20 cellular contexts compared by ENCODE assay signal in the genomic region with DNA sequence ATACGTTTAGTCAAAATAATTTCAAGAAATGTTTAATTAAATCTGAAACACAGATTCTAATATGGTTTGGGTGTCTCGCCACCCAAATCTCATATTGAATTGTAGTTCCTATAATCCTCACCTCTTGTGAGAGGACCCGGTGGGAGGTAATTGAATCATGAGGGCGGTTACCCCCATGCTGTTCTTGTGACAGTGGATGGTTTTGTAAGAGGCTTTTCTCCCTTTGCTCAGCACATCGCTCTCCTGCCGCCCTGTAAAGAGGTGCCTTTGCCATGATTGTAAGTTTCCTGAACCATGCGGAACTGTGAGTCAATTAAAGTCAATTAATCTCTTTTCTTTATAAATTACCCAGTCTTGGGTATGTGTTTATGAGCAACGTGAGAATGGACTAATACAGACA.
A peak's percentile ranks its signal among the peaks of the same experiment; 100 is the strongest.
DNase-seq lines count a peak whose midpoint lies in the region; ATAC-seq, FAIRE-seq and TF ChIP-seq lines count a peak whose summit lies in the region.
"Had no signal": no experiment of that assay in that cellular context is flagged by ENCODE, and none has a peak within 500 bp of the region (broad histone marks: within the 10 kb centered on the region; RNA-seq: fewer than 3 reads in every experiment).

No MANE protein-coding gene starts in this region.

- no peak overlapping the region for H3K4ac ChIP-seq in H1 (replicated peaks; ENCODE audit: insufficient read length, low read depth, low read length)

- H4K8ac ChIP-seq in H1 (ENCODE audit: extremely low read depth, insufficient read depth, low read length): no peak overlapping the region

- H2BK120ac ChIP-seq in H1 (replicated peaks; ENCODE audit: low read depth, low read length): no peak overlapping the region

- no peak overlapping the region for H3K18ac ChIP-seq in H1 (ENCODE audit: extremely low read depth, low read length)

- H3K36me3 ChIP-seq in HUES48 (ENCODE audit: control insufficient read depth, insufficient read depth, low read length): no peaks in the 10 kb centered on the region
- no peaks in the 10 kb centered on the region for H3K36me3 ChIP-seq in H1 (ENCODE audit: control insufficient read depth in 2 of 4, insufficient read depth in 4 of 4, low read length in 3 of 4)
- no peaks in the 10 kb centered on the region for H3K36me3 ChIP-seq in small intestine (ENCODE audit: control insufficient read depth in 2 of 2, insufficient read depth in 2 of 2, low read length in 2 of 2)
- H3K36me3 ChIP-seq: BE2C had no signal

- H3K4me2 ChIP-seq in H1 (ENCODE audit: insufficient read depth in 1 of 2, low read depth in 2 of 2, low read length in 2 of 2): no peak overlapping the region

- H3K4me3 ChIP-seq in HUES48 (ENCODE audit: low read depth, low read length): no peak overlapping the region; the same call in 1 of the 2 replicates
- no peak overlapping the region for H3K4me3 ChIP-seq in H1 (ENCODE audit: extremely low read depth in 1 of 4, insufficient read depth in 2 of 4, low read depth in 3 of 4, low read length in 4 of 4)
- no peak overlapping the region for H3K4me3 ChIP-seq in small intestine (ENCODE audit: low read depth in 1 of 2, low read length in 2 of 2)

- no peak overlapping the region for H4K91ac ChIP-seq in H1 (replicated peaks; ENCODE audit: insufficient read length, low read length)

- H3K9ac ChIP-seq in HUES48 (ENCODE audit: low read depth, low read length) (no peak overlapping the region), H1 (replicated peaks in 1 of 4; ENCODE audit: extremely low read depth in 1 of 4, low read depth in 3 of 4, low read length in 3 of 4) (no peak overlapping the region)

- no peaks in the 10 kb centered on the region for H3K79me2 ChIP-seq in H1 (ENCODE audit: control insufficient read depth in 1 of 2, insufficient read depth in 2 of 2, low read length in 2 of 2)

- no peak for TF ChIP-seq POLR2A in H1 (IDR thresholded peaks at IDR 0.05; ENCODE audit: control extremely low read depth in 1 of 2, low read depth in 2 of 2, low read length in 2 of 2)

- H3K9me3 ChIP-seq in HUES48 (ENCODE audit: control insufficient read depth, insufficient read depth, low read length) (no peaks in the 10 kb centered on the region), H1 (ENCODE audit: insufficient read depth in 2 of 2, low read depth in 1 of 2, low read length in 1 of 2) (no peaks in the 10 kb centered on the region), small intestine (ENCODE audit: control insufficient read depth, low read depth) (no peaks in the 10 kb centered on the region)
- H3K9me3 ChIP-seq: BE2C, Caco-2 had no signal

- H2BK5ac ChIP-seq in H1 (ENCODE audit: low read depth, low read length): no peak overlapping the region

- FAIRE-seq in H1 (lab: Jason Lieb, UNC) (no peak), small intestine (lab: Jason Lieb, UNC) (no peak)
- FAIRE-seq: D721Med, G401.6, GM12891, GM19239, H54, HTR-8/SVneo had no signal

- H3K79me1 ChIP-seq in H1 (ENCODE audit: low read depth, low read length): no peaks in the 10 kb centered on the region

- no peak overlapping the region for H4K5ac ChIP-seq in H1 (ENCODE audit: insufficient read length, low read depth, low read length)

- H3K14ac ChIP-seq in H1 (ENCODE audit: insufficient read length): no peak overlapping the region

- H3K27ac ChIP-seq in HUES48 (ENCODE audit: low read depth, low read length) (peak overlapping the region; percentile 59), H1 (ENCODE audit: low read depth, low read length) (no peak overlapping the region), small intestine (ENCODE audit: low read depth in 1 of 2, low read length in 1 of 2) (no peak overlapping the region)

- H2AFZ ChIP-seq in H1 (ENCODE audit: low read length): no peak overlapping the region

- no peaks in the 10 kb centered on the region for H3K27me3 ChIP-seq in HUES48 (ENCODE audit: control insufficient read depth, insufficient read depth, low read length)
- no peaks in the 10 kb centered on the region for H3K27me3 ChIP-seq in H1 (replicated peaks in 1 of 4; ENCODE audit: control insufficient read depth in 3 of 4, extremely low read depth in 1 of 4, insufficient read depth in 3 of 4, low read length in 3 of 4)
- H3K27me3 ChIP-seq in small intestine (ENCODE audit: control insufficient read depth in 2 of 2, insufficient read depth in 2 of 2, low read length in 2 of 2): no peaks in the 10 kb centered on the region
- H3K27me3 ChIP-seq: BE2C had no signal

- no peak for TF ChIP-seq EP300 in H1 (IDR thresholded peaks at IDR 0.05; ENCODE audit: borderline replicate concordance in 1 of 2, low read depth in 2 of 2, low read length in 2 of 2)

- CTCF ChIA-PET in H1 (lab: Charles Lee; ENCODE audit: partially characterized antibody): no interaction called here

- H2BK15ac ChIP-seq in H1 (ENCODE audit: low read length): no peak overlapping the region

- no peak overlapping the region for H2AK5ac ChIP-seq in H1 (ENCODE audit: low read depth, low read length)

- no peak for TF ChIP-seq RAD21 in H1 (IDR thresholded peaks at IDR 0.05 in 1 of 2, conservative IDR thresholded peaks at IDR 0.05 in 1 of 2; ENCODE audit: low read depth in 2 of 2, low read length in 2 of 2)

- no peaks in the 10 kb centered on the region for H4K20me1 ChIP-seq in H1 (replicated peaks in 1 of 2; ENCODE audit: control insufficient read depth in 1 of 2, insufficient read depth in 2 of 2, low read length in 2 of 2)

- no peak overlapping the region for H3K23ac ChIP-seq in H1 (ENCODE audit: insufficient read length)

- H3K4me1 ChIP-seq in HUES48 (ENCODE audit: control insufficient read depth, insufficient read depth, low read length): peaks cover 41% of the 10 kb centered on the region
- H3K4me1 ChIP-seq in H1 (replicated peaks in 1 of 4; ENCODE audit: control insufficient read depth in 3 of 4, insufficient read depth in 4 of 4, low read length in 3 of 4): peaks cover 1 to 9% (median 6%) of the 10 kb centered on the region in 4 experiments; a peak in 3 of 7 replicates
- H3K4me1 ChIP-seq in small intestine (ENCODE audit: control insufficient read depth in 2 of 2, insufficient read depth in 1 of 2, low read depth in 1 of 2, low read length in 1 of 2): no peaks in the 10 kb centered on the region
- H3K4me1 ChIP-seq: BE2C, Caco-2 had no signal

- POLR2A ChIA-PET in H1 (lab: Charles Lee; ENCODE audit: partially characterized antibody): no interaction called here

- DNase-seq in NCI-H82 (lab: John Stamatoyannopoulos, UW) (peak; percentile 21), NCI-H82 treated with DMSO at 0.1 percent for 48 hours (lab: John Stamatoyannopoulos, UW; ENCODE audit: unreplicated experiment) (no peak), H1 (ENCODE audit: low read depth in 1 of 2, low spot score in 2 of 2) (no peak), small intestine (no peak)
- DNase-seq: ACHN; BE2C; C1 segment of cervical spinal cord; Caco-2; CD4-positive, CD25-positive, alpha-beta regulatory T cell; CD8-positive, alpha-beta memory T cell; HCEC 1CT had no signal

- WGBS in H1 (ENCODE audit: extremely low coverage in 1 of 2, insufficient coverage in 1 of 2, insufficient read length in 1 of 2, insufficient replicate concordance in 2 of 2, low coverage in 1 of 2, low lambda C conversion rate in 2 of 2, missing lambda C conversion rate in 1 of 2), 2 experiments: 70% methylated on average over 8 of the region's 8 CpGs; no CpG with 5 or more reads in 1 of the 2 experiments
- WGBS in small intestine, 3 donors: 75 to 77% (median 76%) methylated on average over 8 of the region's 8 CpGs

- ATAC-seq in HG03521 (IDR thresholded peaks at IDR 0.05; ENCODE audit: unreplicated experiment) (no peak), HG03457 (IDR thresholded peaks at IDR 0.05; ENCODE audit: unreplicated experiment) (no peak)

- no peak for TF ChIP-seq CTCF in H1 (IDR thresholded peaks at IDR 0.05; ENCODE audit: control extremely low read depth in 1 of 3, insufficient read depth in 1 of 3, low read depth in 1 of 3, low read length in 3 of 3)

- H2BK20ac ChIP-seq in H1 (ENCODE audit: low read length): no peak overlapping the region

- no peak overlapping the region for H3K56ac ChIP-seq in H1 (replicated peaks; ENCODE audit: insufficient read length, low read depth, low read length)

- no peaks in the 10 kb centered on the region for H3K23me2 ChIP-seq in H1 (ENCODE audit: low read depth, low read length)

- H2BK12ac ChIP-seq in H1 (ENCODE audit: low read depth, low read length): no peak overlapping the region

TF ChIP-seq in H1, 55 proteins besides CTCF, POLR2A, EP300 and RAD21:
- TF ChIP-seq CHD2 (IDR thresholded peaks at IDR 0.05; ENCODE audit: low read length) (peak; percentile 27; the same call in 1 of the 2 replicates), BACH1 (IDR thresholded peaks at IDR 0.05; ENCODE audit: low read length) (no peak)
